Comparison of ENCODE assay signal across 13 cellular contexts in genomic region chr2:55565613-55566012, GRCh38.
"Had no signal": no experiment of that assay in that cellular context is flagged by ENCODE, and none has a peak within 500 bp of the region (broad histone marks: within the 10 kb centered on the region; RNA-seq: fewer than 3 reads in every experiment).

No MANE protein-coding gene starts in this region.

- DNase-seq: effector CD4-positive, alpha-beta T cell; foreskin melanocyte; heart left ventricle; islet precursor cell; left lung; sigmoid colon; stimulated activated CD4-positive, alpha-beta T cell treated with anti-CD3 and anti-CD28 coated beads, Interleukin-12 subunit alpha, Interleukin-12 subunit beta, amount 100 ng/mL, for 4 hours; stomach; T1000; uterus had no signal

- H3K4me3 ChIP-seq: coronary artery, heart left ventricle, left lung, sigmoid colon, stomach, thoracic aorta, uterus had no signal

- H3K27me3 ChIP-seq: heart left ventricle, left lung, sigmoid colon, stomach, uterus had no signal

- ATAC-seq: heart left ventricle, left lung had no signal

- H3K9me3 ChIP-seq: sigmoid colon, thoracic aorta, uterus had no signal

- H3K27ac ChIP-seq: coronary artery, heart left ventricle, left lung, sigmoid colon, stomach, thoracic aorta, uterus had no signal

- H3K4me3 Mint-ChIP-seq: activated T-helper 1 cell treated with anti-CD3 and anti-CD28 coated beads, Interleukin-12 subunit alpha, Interleukin-12 subunit beta, Interleukin-2, Interleukin-4 antibody, amounts not matched to agents 30 ng/mL and 10 ng/mL and 1 ng/mL, durations not matched to agents 14 hours and 24 hours and 36 hours had no signal

- H3K36me3 ChIP-seq: uterus had no signal

- H3K4me1 ChIP-seq: heart left ventricle, left lung, sigmoid colon, stomach, uterus had no signal

- H3K27ac Mint-ChIP-seq: activated T-helper 1 cell treated with anti-CD3 and anti-CD28 coated beads, Interleukin-12 subunit alpha, Interleukin-12 subunit beta, Interleukin-2, Interleukin-4 antibody, amounts not matched to agents 30 ng/mL and 10 ng/mL and 1 ng/mL, durations not matched to agents 14 hours and 24 hours and 36 hours had no signal
